Comparison of ENCODE assay signal across 22 cellular contexts in the genomic region with DNA sequence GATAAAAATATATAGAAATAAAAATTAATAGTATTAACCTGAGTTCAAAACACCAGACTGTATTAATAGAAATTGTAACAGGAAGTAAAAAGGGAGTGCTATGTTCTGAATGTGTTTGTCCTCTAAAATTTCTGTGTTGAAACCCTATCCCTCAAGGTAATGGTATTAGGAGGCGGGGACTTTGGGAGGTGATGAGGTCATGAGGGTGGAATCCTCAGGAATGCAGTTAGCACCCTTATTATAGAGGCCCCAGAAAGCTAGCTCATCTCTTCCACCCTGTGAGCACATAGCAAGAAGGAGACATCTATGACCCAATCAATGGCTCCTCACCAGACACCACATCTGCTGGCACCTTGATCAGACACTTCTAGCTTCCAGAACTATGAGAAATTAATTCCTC.
A peak's percentile ranks its signal among the peaks of the same experiment; 100 is the strongest.
DNase-seq lines count a peak whose midpoint lies in the region; ATAC-seq, FAIRE-seq and TF ChIP-seq lines count a peak whose summit lies in the region.
"Had no signal": no experiment of that assay in that cellular context is flagged by ENCODE, and none has a peak within 500 bp of the region (broad histone marks: within the 10 kb centered on the region; RNA-seq: fewer than 3 reads in every experiment).

No MANE protein-coding gene starts in this region.

- no peak overlapping the region for H3K23ac ChIP-seq in H1 (ENCODE audit: insufficient read length)

- no peaks in the 10 kb centered on the region for H3K9me3 ChIP-seq in H1 (ENCODE audit: insufficient read depth in 2 of 2, low read depth in 1 of 2, low read length in 1 of 2)

- no peaks in the 10 kb centered on the region for H4K20me1 ChIP-seq in H1 (replicated peaks in 1 of 2; ENCODE audit: control insufficient read depth in 1 of 2, insufficient read depth in 2 of 2, low read length in 2 of 2)

- no peaks in the 10 kb centered on the region for H3K36me3 ChIP-seq in H1 (ENCODE audit: control insufficient read depth in 2 of 4, insufficient read depth in 4 of 4, low read length in 3 of 4)

- no peak overlapping the region for H3K4me3 ChIP-seq in H1 (ENCODE audit: extremely low read depth in 1 of 4, insufficient read depth in 2 of 4, low read depth in 3 of 4, low read length in 4 of 4)

- H2AK5ac ChIP-seq in H1 (ENCODE audit: low read depth, low read length): no peak overlapping the region

- H3K4me2 ChIP-seq in H1 (ENCODE audit: insufficient read depth in 1 of 2, low read depth in 2 of 2, low read length in 2 of 2): no peak overlapping the region
- H3K4me2 ChIP-seq: KMS-11 had no signal

- no peak overlapping the region for H4K8ac ChIP-seq in H1 (ENCODE audit: extremely low read depth, insufficient read depth, low read length)

- no peak overlapping the region for H4K91ac ChIP-seq in H1 (replicated peaks; ENCODE audit: insufficient read length, low read length)

- H3K4me1 ChIP-seq in H1 (replicated peaks in 1 of 4; ENCODE audit: control insufficient read depth in 3 of 4, insufficient read depth in 4 of 4, low read length in 3 of 4): no peaks in the 10 kb centered on the region

- no peak for TF ChIP-seq RAD21 in H1 (IDR thresholded peaks at IDR 0.05 in 1 of 2, conservative IDR thresholded peaks at IDR 0.05 in 1 of 2; ENCODE audit: low read depth in 2 of 2, low read length in 2 of 2)

- no peak for TF ChIP-seq CTCF in H1 (IDR thresholded peaks at IDR 0.05; ENCODE audit: control extremely low read depth in 1 of 3, insufficient read depth in 1 of 3, low read depth in 1 of 3, low read length in 3 of 3)

- H3K4ac ChIP-seq in H1 (replicated peaks; ENCODE audit: insufficient read length, low read depth, low read length): no peak overlapping the region

- H3K79me2 ChIP-seq in H1 (ENCODE audit: control insufficient read depth in 1 of 2, insufficient read depth in 2 of 2, low read length in 2 of 2): no peaks in the 10 kb centered on the region

- FAIRE-seq in H1 (lab: Jason Lieb, UNC): no peak
- FAIRE-seq: GM18507, HepG2, HTR-8/SVneo had no signal

- ATAC-seq in GM18505 (IDR thresholded peaks at IDR 0.05; ENCODE audit: unreplicated experiment) (no peak), HG03175 (IDR thresholded peaks at IDR 0.05; ENCODE audit: unreplicated experiment) (no peak)
- ATAC-seq: HepG2 had no signal

- H4K5ac ChIP-seq in H1 (ENCODE audit: insufficient read length, low read depth, low read length): no peak overlapping the region

- no peak overlapping the region for H2BK5ac ChIP-seq in H1 (ENCODE audit: low read depth, low read length)

- H3K23me2 ChIP-seq in H1 (ENCODE audit: low read depth, low read length): no peaks in the 10 kb centered on the region

- H3K27ac ChIP-seq in H1 (ENCODE audit: low read depth, low read length): no peak overlapping the region
- H3K27ac ChIP-seq: KMS-11 had no signal

- CTCF ChIA-PET in H1 (lab: Charles Lee; ENCODE audit: partially characterized antibody): no interaction called here

- no peak overlapping the region for H2AFZ ChIP-seq in H1 (ENCODE audit: low read length)

- H3K27me3 ChIP-seq in H1 (replicated peaks in 1 of 4; ENCODE audit: control insufficient read depth in 3 of 4, extremely low read depth in 1 of 4, insufficient read depth in 3 of 4, low read length in 3 of 4): no peaks in the 10 kb centered on the region

- H2BK20ac ChIP-seq in H1 (ENCODE audit: low read length): no peak overlapping the region

- no peak overlapping the region for H2BK12ac ChIP-seq in H1 (ENCODE audit: low read depth, low read length)

- POLR2A ChIA-PET in H1 (lab: Charles Lee; ENCODE audit: partially characterized antibody): no interaction called here

- no peaks in the 10 kb centered on the region for H3K79me1 ChIP-seq in H1 (ENCODE audit: low read depth, low read length)

- no peak overlapping the region for H3K14ac ChIP-seq in H1 (ENCODE audit: insufficient read length)

- TF ChIP-seq EP300 in H1 (IDR thresholded peaks at IDR 0.05; ENCODE audit: borderline replicate concordance in 1 of 2, low read depth in 2 of 2, low read length in 2 of 2): no peak

- H3K56ac ChIP-seq in H1 (replicated peaks; ENCODE audit: insufficient read length, low read depth, low read length): no peak overlapping the region

- no peak overlapping the region for H3K18ac ChIP-seq in H1 (ENCODE audit: extremely low read depth, low read length)

- WGBS in H1 (ENCODE audit: extremely low coverage in 1 of 2, insufficient coverage in 1 of 2, insufficient read length in 1 of 2, insufficient replicate concordance in 2 of 2, low coverage in 1 of 2, low lambda C conversion rate in 2 of 2, missing lambda C conversion rate in 1 of 2), 2 experiments: 100% methylated on average over 1 of the region's 1 CpG; no CpG with 5 or more reads in 1 of the 2 experiments

- DNase-seq in NCI-H82 (lab: John Stamatoyannopoulos, UW) (peak; percentile 10), NCI-H82 treated with DMSO at 0.1 percent for 48 hours (lab: John Stamatoyannopoulos, UW; ENCODE audit: unreplicated experiment) (no peak), H1 (ENCODE audit: low read depth in 1 of 2, low spot score in 2 of 2) (no peak), kidney tubule cell (ENCODE audit: low spot score) (peak; percentile 13), NCI-H187 treated with DMSO at 0.1 percent for 48 hours (lab: John Stamatoyannopoulos, UW) (no peak)
- DNase-seq: 8988T; ACHN; C1 segment of cervical spinal cord; Calu3; CD4-positive, alpha-beta T cell; DMS 273 treated with DMSO at 0.1 percent for 48 hours; DMS79 treated with DMSO at 0.1 percent for 48 hours; GF-D8; GOT3; HCEC 1CT; HFFc6 had no signal

- no peak overlapping the region for H3K9ac ChIP-seq in H1 (replicated peaks in 1 of 4; ENCODE audit: extremely low read depth in 1 of 4, low read depth in 3 of 4, low read length in 3 of 4)
- H3K9ac ChIP-seq: KMS-11 had no signal

- TF ChIP-seq POLR2A in H1 (IDR thresholded peaks at IDR 0.05; ENCODE audit: control extremely low read depth in 1 of 2, low read depth in 2 of 2, low read length in 2 of 2) (no peak), GM18505 (IDR thresholded peaks at IDR 0.05; ENCODE audit: borderline replicate concordance, extremely low read depth, insufficient read depth, insufficient read length) (no peak)

- H2BK15ac ChIP-seq in H1 (ENCODE audit: low read length): no peak overlapping the region

- H2BK120ac ChIP-seq in H1 (replicated peaks; ENCODE audit: low read depth, low read length): no peak overlapping the region

TF ChIP-seq in H1, 55 proteins besides CTCF, POLR2A, EP300 and RAD21:
- peak; percentile 63; the same call in 1 of the 2 replicates for TF ChIP-seq JUND (IDR thresholded peaks at IDR 0.05; ENCODE audit: low read length)
- no peak for TF ChIP-seq RNF2 (IDR thresholded peaks at IDR 0.05; ENCODE audit: borderline replicate concordance, low read depth, low read length, missing control alignments, poor library complexity, severe bottlenecking)
- TF ChIP-seq KDM5A (IDR thresholded peaks at IDR 0.05; ENCODE audit: low read length): no peak
- TF ChIP-seq KDM1A (IDR thresholded peaks at IDR 0.05; ENCODE audit: borderline replicate concordance, low read length): no peak
- no peak for TF ChIP-seq ASH2L (IDR thresholded peaks at IDR 0.05; ENCODE audit: low read length)
- no peak for TF ChIP-seq POLR2AphosphoS5 (IDR thresholded peaks at IDR 0.05; ENCODE audit: low read depth, low read length)
- no peak for TF ChIP-seq SIX5 (IDR thresholded peaks at IDR 0.05; ENCODE audit: low read depth, low read length)
- TF ChIP-seq POU5F1 (IDR thresholded peaks at IDR 0.05; ENCODE audit: low read depth, low read length): no peak
- no peak for TF ChIP-seq SIN3A (conservative IDR thresholded peaks at IDR 0.05 in 1 of 2, IDR thresholded peaks at IDR 0.05 in 1 of 2; ENCODE audit: low read depth in 1 of 2, low read length in 2 of 2)
- no peak for TF ChIP-seq CBX5 (IDR thresholded peaks at IDR 0.05; ENCODE audit: low read depth, low read length)
- 0 out of 2 replicates have a peak, but pooled peaks have one; percentile 54 for TF ChIP-seq JUN (IDR thresholded peaks at IDR 0.05; ENCODE audit: low read depth, low read length)
- no peak for TF ChIP-seq GTF2F1 (IDR thresholded peaks at IDR 0.05; ENCODE audit: borderline replicate concordance, low read depth, low read length)
- no peak for TF ChIP-seq TEAD4 (IDR thresholded peaks at IDR 0.05; ENCODE audit: low read depth, low read length)

Comparison
In these comparisons a context has a peak if more than half of its experiments do, and no peak if none do; other contexts are left out.
1. DNase-seq: peak in NCI-H82 (single experiment) and kidney tubule cell (single experiment); none in NCI-H82 treated with DMSO at 0.1 percent for 48 hours (single experiment), H1 (0 of 2) and NCI-H187 treated with DMSO at 0.1 percent for 48 hours (single experiment).